Comparison of ENCODE assay signal across 8 cellular contexts in the genomic region with DNA sequence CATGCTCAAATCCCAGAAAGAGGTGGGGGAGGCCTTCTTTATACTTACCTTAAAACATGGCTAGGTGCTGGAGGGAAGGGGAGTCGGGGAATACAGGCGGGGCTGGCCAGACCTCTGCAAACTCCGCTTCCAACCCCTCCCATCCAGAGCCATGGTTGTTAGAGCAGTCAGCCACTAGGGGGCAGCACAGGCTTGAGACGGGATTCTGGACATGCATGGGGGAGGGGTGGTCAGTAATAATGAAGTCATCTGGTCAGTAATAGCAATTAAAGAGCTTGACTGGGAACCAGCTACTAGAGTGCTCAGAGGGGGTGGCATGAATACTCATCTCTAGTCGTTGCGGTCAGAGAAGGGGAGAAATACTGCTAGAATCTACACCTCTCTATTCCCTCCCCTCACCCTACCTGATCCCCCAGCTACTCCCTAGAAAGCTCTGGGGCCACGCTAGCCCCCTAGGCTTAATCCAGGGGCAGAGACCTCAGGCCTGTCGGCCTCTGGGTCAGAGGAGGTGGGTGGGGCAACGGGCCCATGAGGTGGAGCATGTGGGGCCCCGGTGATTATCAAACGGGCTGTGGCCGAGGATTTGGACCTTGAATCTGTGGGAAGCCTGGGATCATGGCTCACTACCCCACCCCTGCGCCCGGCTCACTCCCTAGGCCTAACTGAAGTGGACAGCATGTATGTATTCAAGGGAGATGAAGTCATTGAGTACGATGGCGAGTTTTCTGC. TPM values are rescaled to one million over a fixed set of nuclear protein-coding genes. Genes with fewer than 3 reads are reported as not detected.
DNase-seq lines count a peak whose midpoint lies in the region; ATAC-seq and TF ChIP-seq lines count a peak whose summit lies in the region.

No MANE protein-coding gene starts in this region.

- no peaks in the 10 kb centered on the region for H3K9me3 ChIP-seq in BE2C
- no peaks in the 10 kb centered on the region for H3K9me3 ChIP-seq in thyroid gland

- no peaks in the 10 kb centered on the region for H3K36me3 ChIP-seq in BE2C
- H3K36me3 ChIP-seq in thyroid gland: no peaks in the 10 kb centered on the region

- H3K9me3 Mint-ChIP-seq in activated naive CD8-positive, alpha-beta T cell treated with anti-CD3 and anti-CD28 coated beads for 36 hours: no peaks in the 10 kb centered on the region
- H3K9me3 Mint-ChIP-seq in osteocyte (ENCODE audit: unreplicated experiment): no peaks in the 10 kb centered on the region

- H3K4me1 ChIP-seq in BE2C: peaks cover 3% of the 10 kb centered on the region; the same call in 1 of the 2 replicates
- H3K4me1 ChIP-seq in thyroid gland: peaks cover 0 to 4% of the 10 kb centered on the region in 2 donors

- 36 to 37% methylated on average over 14 to 15 of the region's 16 CpGs for WGBS in thyroid gland, 2 donors

- no peak overlapping the region for H3K27ac ChIP-seq in thyroid gland

- ATAC-seq in GM21423 (IDR thresholded peaks at IDR 0.05; ENCODE audit: unreplicated experiment): peak; percentile 59
- ATAC-seq in Right ventricle myocardium inferior: peak; percentile 87

- H3K27me3 ChIP-seq in BE2C: no peaks in the 10 kb centered on the region
- H3K27me3 ChIP-seq in thyroid gland: no peaks in the 10 kb centered on the region

- no peaks in the 10 kb centered on the region for H3K36me3 Mint-ChIP-seq in activated naive CD8-positive, alpha-beta T cell treated with anti-CD3 and anti-CD28 coated beads for 36 hours
- no peaks in the 10 kb centered on the region for H3K36me3 Mint-ChIP-seq in osteocyte (ENCODE audit: unreplicated experiment)

- H3K4me1 Mint-ChIP-seq in activated naive CD8-positive, alpha-beta T cell treated with anti-CD3 and anti-CD28 coated beads for 36 hours: no peaks in the 10 kb centered on the region
- peaks cover 5% of the 10 kb centered on the region for H3K4me1 Mint-ChIP-seq in osteocyte (ENCODE audit: unreplicated experiment)

- H3K4me3 ChIP-seq in BE2C (ENCODE audit: low read depth, low read length) (no peak overlapping the region), thyroid gland (replicated peaks in 1 of 3) (no peak overlapping the region)

- TF ChIP-seq CTCF in BE2C (IDR thresholded peaks at IDR 0.05; ENCODE audit: low read depth, low read length) (peak; percentile 99), osteocyte (IDR thresholded peaks at IDR 0.05) (peak; percentile 94), thyroid gland (IDR thresholded peaks at IDR 0.05) (peak; percentile 90 to 98 (median 96))

- no peaks in the 10 kb centered on the region for H3K27me3 Mint-ChIP-seq in activated naive CD8-positive, alpha-beta T cell treated with anti-CD3 and anti-CD28 coated beads for 36 hours
- peaks cover 3% of the 10 kb centered on the region for H3K27me3 Mint-ChIP-seq in osteocyte (ENCODE audit: unreplicated experiment)

- DNase-seq in BE2C (peak; percentile 90), NCI-H1092 (lab: John Stamatoyannopoulos, UW) (peak; percentile 83), SKM-1 (lab: John Stamatoyannopoulos, UW; ENCODE audit: unreplicated experiment) (peak; percentile 91), Right ventricle myocardium inferior (ENCODE audit: missing footprints) (peak; percentile 90), osteocyte (ENCODE audit: extremely low spot score, unreplicated experiment) (peak; percentile 94), thyroid gland (peak; percentile 84 to 90)
- peak; percentile 74 for DNase-seq in activated naive CD8-positive, alpha-beta T cell treated with anti-CD3 and anti-CD28 coated beads for 36 hours

- H3K27ac Mint-ChIP-seq in activated naive CD8-positive, alpha-beta T cell treated with anti-CD3 and anti-CD28 coated beads for 36 hours: no peak overlapping the region
- H3K27ac Mint-ChIP-seq in osteocyte (ENCODE audit: unreplicated experiment): no peak overlapping the region

- no peak for TF ChIP-seq POLR2A in thyroid gland (IDR thresholded peaks at IDR 0.05)

- intact Hi-C loops in Right ventricle myocardium inferior (cut with DNase I): loop anchor here (1.0 to 2.0 kb wide), 4 partner anchors 26 to 98 kb away; no protein-coding TSS in a partner anchor
- intact Hi-C loops in thyroid gland (cut with DNase I): loop anchor here (5.0 kb wide), 3 partner anchors 59 to 99 kb away; no protein-coding TSS in a partner anchor

- no peak overlapping the region for H3K4me3 Mint-ChIP-seq in activated naive CD8-positive, alpha-beta T cell treated with anti-CD3 and anti-CD28 coated beads for 36 hours
- no peak overlapping the region for H3K4me3 Mint-ChIP-seq in osteocyte (ENCODE audit: unreplicated experiment)

RNA-seq across cellular contexts. Expression of a gene that starts 2.9 kb away (rescaled TPM):
- polyA plus RNA-seq in BE2C (2012; ENCODE audit: insufficient read depth, insufficient read length, low read depth): not detected
- not detected for total RNA-seq in activated naive CD8-positive, alpha-beta T cell treated with anti-CD3 and anti-CD28 coated beads for 36 hours
- 27.0 TPM for total RNA-seq in Right ventricle myocardium inferior
- total RNA-seq in osteocyte: not detected in 2 replicates
- not detected for total RNA-seq in thyroid gland

RNA-seq across cellular contexts. Expression of a gene that starts 11.9 kb away (rescaled TPM):
- polyA plus RNA-seq in BE2C (2012; ENCODE audit: insufficient read depth, insufficient read length, low read depth): 114 TPM
- total RNA-seq in activated naive CD8-positive, alpha-beta T cell treated with anti-CD3 and anti-CD28 coated beads for 36 hours: 10 to 100 TPM; 51.7 to 57.4 TPM
- total RNA-seq in Right ventricle myocardium inferior (283 TPM), osteocyte (195 and 197 TPM in 2 replicates), thyroid gland (10 to 100 TPM; 47.9 to 68.5 (median 50.2) TPM)

RNA-seq across cellular contexts. Expression of a gene that starts 41.9 kb away (rescaled TPM):
- polyA plus RNA-seq in BE2C (2012; ENCODE audit: insufficient read depth, insufficient read length, low read depth): 0.20 TPM
- not detected for total RNA-seq in activated naive CD8-positive, alpha-beta T cell treated with anti-CD3 and anti-CD28 coated beads for 36 hours
- total RNA-seq in Right ventricle myocardium inferior (not detected), osteocyte (not detected in 2 replicates), thyroid gland (not detected)

Comparison
In these comparisons a context has a peak if more than half of its experiments do, and no peak if none do; other contexts are left out.
1. RNA of a gene that starts 2.9 kb away (total RNA-seq): 27.0 TPM in Right ventricle myocardium inferior (single experiment); not detected in activated naive CD8-positive, alpha-beta T cell treated with anti-CD3 and anti-CD28 coated beads for 36 hours, not detected in osteocyte and not detected in thyroid gland; every median in the first group is over 10 times any median in the second.
2. Peak in every context shown above with its lines, with median percentiles within 50 percentile points of each other: DNase-seq and CTCF ChIP-seq.